In the genomic region with DNA sequence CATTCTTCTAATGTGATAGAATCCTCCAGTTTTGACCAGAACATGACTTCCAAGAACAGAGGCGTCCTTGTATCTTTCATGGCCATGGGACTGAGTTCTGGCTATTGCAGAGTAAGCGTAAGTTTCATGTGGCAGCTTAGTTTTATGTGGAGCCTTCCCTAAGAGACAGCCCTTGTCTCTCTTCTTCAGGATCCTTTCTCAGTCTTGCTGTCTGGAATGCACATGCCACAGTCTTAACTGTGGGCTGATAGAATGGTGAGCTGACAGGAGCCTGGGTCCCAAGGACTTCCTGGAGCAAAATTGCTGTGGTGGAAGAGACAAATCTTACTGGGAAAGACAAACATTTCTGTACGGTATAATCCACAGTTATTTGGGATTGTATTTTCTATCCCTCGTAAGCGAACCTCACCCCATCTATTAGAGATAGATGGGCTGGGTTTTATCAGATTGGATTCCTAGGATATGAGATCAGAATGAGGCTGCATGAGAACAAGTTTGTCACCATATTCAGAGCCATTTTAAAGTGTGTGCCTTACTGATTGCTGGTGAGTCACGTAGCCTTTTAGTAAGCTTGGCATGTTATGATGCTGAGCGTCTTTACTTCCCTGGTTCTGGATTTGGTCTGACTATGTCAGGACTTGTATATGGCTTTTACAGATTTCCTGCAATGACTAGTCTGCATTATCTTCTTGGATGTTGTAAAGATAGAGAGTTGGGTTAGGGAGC, we compare ENCODE assay signal across 14 cellular contexts. TPM values are rescaled to one million over a fixed set of nuclear protein-coding genes. Genes with fewer than 3 reads are reported as not detected.
DNase-seq lines count a peak whose midpoint lies in the region; TF ChIP-seq lines count a peak whose summit lies in the region.
"Had no signal": no experiment of that assay in that cellular context is flagged by ENCODE, and none has a peak within 500 bp of the region (broad histone marks: within the 10 kb centered on the region; RNA-seq: fewer than 3 reads in every experiment).

No MANE protein-coding gene starts in this region.

- TF ChIP-seq CTCF in retinal pigment epithelial cell (conservative IDR thresholded peaks at IDR 0.05; ENCODE audit: low read depth, low read length) = no peak

- peak; percentile 62 for DNase-seq in H4 (ENCODE audit: low spot score)
- DNase-seq in RPMI7951 (ENCODE audit: low read depth) = peak; percentile 88
- DNase-seq in fibroblast of gingiva (ENCODE audit: low read depth) = peak; percentile 5
- DNase-seq in retinal pigment epithelial cell (ENCODE audit: low read depth) = peak; percentile 48
- DNase-seq in SIG-M5 (lab: John Stamatoyannopoulos, UW) = no peak
- DNase-seq in NCI-H2196 (lab: John Stamatoyannopoulos, UW; ENCODE audit: unreplicated experiment) = no peak
- DNase-seq in medulla oblongata (ENCODE audit: extremely low spot score) = no peak
- DNase-seq: activated CD4-positive, alpha-beta T cell treated with anti-CD3 and anti-CD28 coated beads, Interleukin-2, amount 50 U/mL, for 48 hours; activated naive CD4-positive, alpha-beta T cell treated with Interleukin-2 at 50 U/mL for 16 hours; effector CD4-positive, alpha-beta T cell; NCI-H1092; NCI-H526; stimulated activated CD4-positive, alpha-beta T cell treated with anti-CD3 and anti-CD28 coated beads, Interleukin-4, amount 100 ng/mL, for 24 hours had no signal

- no peak overlapping the region for H3K4me3 ChIP-seq in retinal pigment epithelial cell (ENCODE audit: low read length)
- H3K4me3 ChIP-seq: suprapubic skin had no signal

RNA-seq across cellular contexts. Expression of gene CDIN1, which starts 32.8 kb away (rescaled TPM):
- 6.6 and 11.1 TPM in 2 replicates for total RNA-seq in H4 (2014; rRNA removed; shearing (Covaris generic))
- 15.0 and 22.1 TPM in 2 replicates for total RNA-seq in RPMI7951 (2014; rRNA removed; shearing (Covaris generic))

Comparison
In these comparisons a context has a peak if more than half of its experiments do, and no peak if none do; other contexts are left out.
1. DNase-seq: peak in H4 (single experiment), RPMI7951 (single experiment), fibroblast of gingiva (single experiment) and retinal pigment epithelial cell (single experiment); none in SIG-M5 (single experiment), NCI-H2196 (single experiment) and medulla oblongata (single experiment).